Comparison of ENCODE assay signal across 8 cellular contexts in the genomic region with DNA sequence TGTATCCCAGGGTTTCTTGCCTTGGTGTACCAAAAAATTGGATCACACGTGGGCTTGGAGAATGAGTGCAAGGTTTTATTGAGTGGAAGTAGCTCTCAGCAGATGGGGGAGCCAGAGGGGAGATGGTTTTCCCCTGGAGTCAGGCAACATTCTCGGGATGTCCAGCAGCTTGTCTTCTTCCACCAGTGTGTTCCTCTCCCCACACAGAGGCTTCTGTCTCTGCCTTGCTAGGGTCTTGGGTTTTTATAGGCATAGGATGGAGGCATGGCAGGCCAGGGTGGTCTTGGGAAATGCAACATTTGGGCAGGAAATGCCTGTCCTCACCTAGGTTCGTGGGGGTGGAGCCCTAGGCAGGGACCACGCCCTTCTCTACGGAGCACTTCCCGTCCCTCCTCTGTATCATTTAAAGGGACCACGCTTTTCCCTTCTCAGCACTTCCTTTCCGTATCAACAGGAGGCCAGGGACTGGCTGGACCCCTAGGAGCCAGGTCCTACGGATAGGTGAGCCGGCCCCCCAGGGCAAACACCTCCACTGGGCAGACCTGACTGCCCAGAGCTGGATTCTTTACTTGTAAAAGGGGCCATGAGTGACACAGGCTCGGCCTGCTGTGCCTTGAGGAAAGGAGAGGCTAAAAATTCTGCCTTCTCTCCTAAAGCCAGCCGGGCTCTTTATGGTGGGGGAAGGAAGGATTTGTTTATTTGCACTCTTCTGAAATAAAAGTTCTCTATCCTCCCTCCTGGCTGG. TPM values are rescaled to one million over a fixed set of nuclear protein-coding genes. Genes with fewer than 3 reads are reported as not detected.
DNase-seq lines count a peak whose midpoint lies in the region; ATAC-seq lines count a peak whose summit lies in the region.

No MANE protein-coding gene starts in this region.

- peak; percentile 69 for ATAC-seq in HG02623 (IDR thresholded peaks at IDR 0.05; ENCODE audit: unreplicated experiment)
- ATAC-seq in Right ventricle myocardium inferior, result peak; percentile 74

- H3K4me3 ChIP-seq in rectal smooth muscle tissue (ENCODE audit: low read length), result peak overlapping the region; percentile 69

- H3K4me1 ChIP-seq in rectal smooth muscle tissue (ENCODE audit: control insufficient read depth, insufficient read depth, low read length), result no peaks in the 10 kb centered on the region

- H3K4me1 Mint-ChIP-seq in activated T-helper 2 cell treated with anti-CD3 and anti-CD28 coated beads, Interferon-gamma antibody, Interleukin-2, Interleukin-4, amounts not matched to agents 10 μg/mL and 5 μg/mL and 100 μg/mL, durations not matched to agents 14 hours and 24 hours and 36 hours (ENCODE audit: low read depth), result peaks cover 18% of the 10 kb centered on the region

- peak overlapping the region; percentile 37 for H3K27ac ChIP-seq in rectal smooth muscle tissue (ENCODE audit: low read depth, low read length)

- peak overlapping the region; percentile 58 for H3K9ac ChIP-seq in rectal smooth muscle tissue (ENCODE audit: low read length)

- peak overlapping the region; percentile 77 for H3K27ac Mint-ChIP-seq in activated T-helper 2 cell treated with anti-CD3 and anti-CD28 coated beads, Interferon-gamma antibody, Interleukin-2, Interleukin-4, amounts not matched to agents 10 μg/mL and 5 μg/mL and 100 μg/mL, durations not matched to agents 14 hours and 24 hours and 36 hours

- H3K27me3 Mint-ChIP-seq in activated T-helper 2 cell treated with anti-CD3 and anti-CD28 coated beads, Interferon-gamma antibody, Interleukin-2, Interleukin-4, amounts not matched to agents 10 μg/mL and 5 μg/mL and 100 μg/mL, durations not matched to agents 14 hours and 24 hours and 36 hours (ENCODE audit: low read depth), result no peaks in the 10 kb centered on the region

- H3K36me3 Mint-ChIP-seq in activated T-helper 2 cell treated with anti-CD3 and anti-CD28 coated beads, Interferon-gamma antibody, Interleukin-2, Interleukin-4, amounts not matched to agents 10 μg/mL and 5 μg/mL and 100 μg/mL, durations not matched to agents 14 hours and 24 hours and 36 hours (ENCODE audit: low read depth), result no peaks in the 10 kb centered on the region

- DNase-seq in ELR (ENCODE audit: low read depth) (peak; percentile 79), RPMI8226 (peak; percentile 60), Right ventricle myocardium inferior (ENCODE audit: missing footprints) (no peak), NCI-H2196 (lab: John Stamatoyannopoulos, UW; ENCODE audit: unreplicated experiment) (no peak), NCI-H524 (lab: John Stamatoyannopoulos, UW) (no peak)
- peak; percentile 59 for DNase-seq in activated T-helper 2 cell treated with anti-CD3 and anti-CD28 coated beads, Interferon-gamma antibody, Interleukin-2, Interleukin-4, amounts not matched to agents 10 μg/mL and 5 μg/mL and 100 μg/mL, durations not matched to agents 14 hours and 24 hours and 36 hours (ENCODE audit: low spot score)

- H3K4me3 Mint-ChIP-seq in activated T-helper 2 cell treated with anti-CD3 and anti-CD28 coated beads, Interferon-gamma antibody, Interleukin-2, Interleukin-4, amounts not matched to agents 10 μg/mL and 5 μg/mL and 100 μg/mL, durations not matched to agents 14 hours and 24 hours and 36 hours (ENCODE audit: low read depth), result peak overlapping the region; percentile 89

- no peaks in the 10 kb centered on the region for H3K27me3 ChIP-seq in rectal smooth muscle tissue (ENCODE audit: control insufficient read depth, insufficient read depth, low read length)

- intact Hi-C loops in activated T-helper 2 cell treated with anti-CD3 and anti-CD28 coated beads, Interferon-gamma antibody, Interleukin-2, Interleukin-4, amounts not matched to agents 10 μg/mL and 5 μg/mL and 100 μg/mL, durations not matched to agents 14 hours and 24 hours and 36 hours (cut with micrococcal nuclease), result no loop called here
- intact Hi-C loops in Right ventricle myocardium inferior (cut with DNase I), result loop anchor here (5.0 kb wide), 1 partner anchor 46 kb away; no protein-coding TSS in a partner anchor

- no peaks in the 10 kb centered on the region for H3K36me3 ChIP-seq in rectal smooth muscle tissue (ENCODE audit: control insufficient read depth, insufficient read depth, low read length)

- H3K9me3 Mint-ChIP-seq in activated T-helper 2 cell treated with anti-CD3 and anti-CD28 coated beads, Interferon-gamma antibody, Interleukin-2, Interleukin-4, amounts not matched to agents 10 μg/mL and 5 μg/mL and 100 μg/mL, durations not matched to agents 14 hours and 24 hours and 36 hours, result no peaks in the 10 kb centered on the region

RNA-seq across cellular contexts. Expression of a gene that starts 55.3 kb away (rescaled TPM):
- 0.11 TPM in 1 of 2 replicates, not detected in the other for total RNA-seq in activated T-helper 2 cell treated with anti-CD3 and anti-CD28 coated beads, Interferon-gamma antibody, Interleukin-2, Interleukin-4, amounts not matched to agents 10 μg/mL and 5 μg/mL and 100 μg/mL, durations not matched to agents 14 hours and 24 hours and 36 hours
- 0.32 TPM for total RNA-seq in Right ventricle myocardium inferior

Comparison
In these comparisons a context has a peak if more than half of its experiments do, and no peak if none do; other contexts are left out.
1. DNase-seq: peak in ELR (single experiment), RPMI8226 (single experiment) and activated T-helper 2 cell treated with anti-CD3 and anti-CD28 coated beads, Interferon-gamma antibody, Interleukin-2, Interleukin-4, amounts not matched to agents 10 μg/mL and 5 μg/mL and 100 μg/mL, durations not matched to agents 14 hours and 24 hours and 36 hours (single experiment); none in Right ventricle myocardium inferior (single experiment), NCI-H2196 (single experiment) and NCI-H524 (0 of 2).